Comparison of ENCODE assay signal across 8 cellular contexts in the genomic region with DNA sequence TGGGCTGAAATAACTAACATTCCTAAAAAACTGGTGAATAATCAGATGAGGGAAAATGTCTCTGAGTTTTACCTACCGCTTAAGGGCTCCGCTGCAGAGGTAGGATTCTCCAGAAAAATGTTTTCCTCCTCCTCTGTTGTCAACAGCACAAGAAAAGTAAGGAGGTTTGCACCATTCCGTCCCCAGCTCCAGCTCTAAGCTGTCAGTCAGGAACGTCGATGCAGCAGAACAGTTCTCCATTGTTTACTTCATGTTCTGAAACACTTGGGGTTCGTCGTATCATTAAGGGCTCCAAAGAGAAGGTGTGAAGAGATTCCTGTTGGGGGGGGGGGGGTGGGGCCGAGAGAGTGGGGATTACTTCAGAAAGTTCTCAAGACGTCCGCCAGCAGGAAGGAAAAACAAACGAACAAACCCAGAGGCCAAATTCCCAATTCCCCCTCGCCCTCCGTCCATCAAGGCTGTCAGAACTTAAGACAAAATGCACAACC. TPM values are rescaled to one million over a fixed set of nuclear protein-coding genes. Genes with fewer than 3 reads are reported as not detected.
DNase-seq lines count a peak whose midpoint lies in the region; ATAC-seq, FAIRE-seq and TF ChIP-seq lines count a peak whose summit lies in the region.

No MANE protein-coding gene starts in this region.

- TF ChIP-seq CTCF in Calu3 (IDR thresholded peaks at IDR 0.05; ENCODE audit: unreplicated experiment) (no peak), K562 (IDR thresholded peaks at IDR 0.05 in 2 of 3, conservative IDR thresholded peaks at IDR 0.05 in 1 of 3; ENCODE audit: insufficient read depth in 2 of 3, low read depth in 1 of 3, low read length in 3 of 3) (no peak), right lobe of liver (IDR thresholded peaks at IDR 0.05) (no peak), upper lobe of left lung (IDR thresholded peaks at IDR 0.05) (no peak)

- H3K79me2 ChIP-seq in K562 (ENCODE audit: control insufficient read depth, insufficient read depth, low read length) = peaks cover 47% of the 10 kb centered on the region

- H2AFZ ChIP-seq in K562 (ENCODE audit: low read depth, low read length) = peak overlapping the region; percentile 98

- in situ Hi-C loops in K562 (cut with MboI) = no loop called here

- peak; percentile 61 for FAIRE-seq in K562 (lab: Jason Lieb, UNC)

- ATAC-seq in GM21367 (IDR thresholded peaks at IDR 0.05; ENCODE audit: unreplicated experiment) = peak; percentile 2
- peak; percentile 47 for ATAC-seq in K562
- no peak for ATAC-seq in right lobe of liver
- peak in 1 of 2 donors; percentile 13 for ATAC-seq in upper lobe of left lung (ENCODE audit: low FRiP score in 2 of 2)
- no peak for ATAC-seq in GM18858 (IDR thresholded peaks at IDR 0.05; ENCODE audit: unreplicated experiment)

- H4K20me1 ChIP-seq in K562 (replicated peaks; ENCODE audit: control insufficient read depth, insufficient read depth, low read length) = no peaks in the 10 kb centered on the region

- H3K36me3 Mint-ChIP-seq in Calu3 (ENCODE audit: insufficient read depth, unreplicated experiment) = peaks cover 25% of the 10 kb centered on the region

- DNase-seq in Calu3 = peak; percentile 6
- DNase-seq in LHCN-M2 (ENCODE audit: low read depth) = peak; percentile 3
- DNase-seq in K562 (ENCODE audit: extremely low read depth in 1 of 4, low spot score in 3 of 4) = peak; percentile 43 to 60 (median 56)
- DNase-seq in right lobe of liver = no peak
- no peak for DNase-seq in upper lobe of left lung
- no peak for DNase-seq in ureter (ENCODE audit: low spot score)

- H3K4me1 ChIP-seq in K562 (replicated peaks in 1 of 2; ENCODE audit: control insufficient read depth in 2 of 2, insufficient read depth in 2 of 2, low read length in 2 of 2) = peaks cover 0 to 3% of the 10 kb centered on the region in 2 experiments; a peak in 2 of 5 replicates
- H3K4me1 ChIP-seq in right lobe of liver = peaks cover 0 to 5% (median 0%) of the 10 kb centered on the region in 4 donors
- H3K4me1 ChIP-seq in upper lobe of left lung = peaks cover 0 to 20% (median 9%) of the 10 kb centered on the region in 4 donors

- H3K9me3 ChIP-seq in K562 (replicated peaks; ENCODE audit: control insufficient read depth, insufficient read depth, low read depth, low read length) (no peaks in the 10 kb centered on the region), right lobe of liver (no peaks in the 10 kb centered on the region), upper lobe of left lung (no peaks in the 10 kb centered on the region)

- no peaks in the 10 kb centered on the region for H3K27me3 ChIP-seq in K562 (ENCODE audit: control insufficient read depth in 2 of 2, insufficient read depth in 2 of 2, low read length in 2 of 2)
- H3K27me3 ChIP-seq in right lobe of liver = no peaks in the 10 kb centered on the region
- H3K27me3 ChIP-seq in upper lobe of left lung = no peaks in the 10 kb centered on the region

- H3K27ac Mint-ChIP-seq in Calu3 (ENCODE audit: unreplicated experiment) = peak overlapping the region; percentile 79

- no peak for TF ChIP-seq RAD21 in K562 (CRISPR knock-in tag; conservative IDR thresholded peaks at IDR 0.05 in 1 of 2, IDR thresholded peaks at IDR 0.05 in 1 of 2)

- peak overlapping the region; percentile 78 for H3K4me3 Mint-ChIP-seq in Calu3 (ENCODE audit: low read depth, unreplicated experiment)

- H3K9me3 Mint-ChIP-seq in Calu3 (ENCODE audit: low read depth, unreplicated experiment) = no peaks in the 10 kb centered on the region

- H3K4me2 ChIP-seq in K562 (ENCODE audit: insufficient read depth, low read length) = peak overlapping the region; percentile 88

- H3K4me3 ChIP-seq in K562 (peak overlapping the region; percentile 94), right lobe of liver (peak overlapping the region; percentile 80 to 98 (median 96)), upper lobe of left lung (peak overlapping the region; percentile 89 to 95 (median 92))

- WGBS in K562 (ENCODE audit: insufficient coverage, low coverage, missing lambda C conversion rate) = 0% methylated on average over 9 of the region's 13 CpGs
- 2% methylated on average over 13 of the region's 13 CpGs for WGBS in right lobe of liver (ENCODE audit: insufficient coverage, low coverage, low lambda C conversion rate, missing lambda C conversion rate)
- 2% methylated on average over 13 of the region's 13 CpGs for WGBS in upper lobe of left lung, 2 donors

- TF ChIP-seq EP300 in K562 (IDR thresholded peaks at IDR 0.05; ENCODE audit: low read length) = no peak
- TF ChIP-seq EP300 in upper lobe of left lung (IDR thresholded peaks at IDR 0.05) = no peak

- H3K27me3 Mint-ChIP-seq in Calu3 (ENCODE audit: unreplicated experiment) = no peaks in the 10 kb centered on the region

- peak overlapping the region; percentile 95 to 99 for H3K9ac ChIP-seq in K562 (ENCODE audit: insufficient read depth in 1 of 2, low read depth in 2 of 2, low read length in 2 of 2)

- H3K36me3 ChIP-seq in K562 (ENCODE audit: control insufficient read depth, insufficient read depth, low read length) (peaks cover 46% of the 10 kb centered on the region), right lobe of liver (no peaks in the 10 kb centered on the region), upper lobe of left lung (peaks cover 0 to 2% (median 0%) of the 10 kb centered on the region in 4 donors)

- CTCF ChIA-PET in Calu3 (lab: Charles Lee) (no interaction called here), K562 (lab: Yijun Ruan, JAX; ENCODE audit: low intra/inter-chr PET ratio) (no interaction called here)

- peak overlapping the region; percentile 94 for H3K27ac ChIP-seq in K562 (ENCODE audit: extremely low read depth, low read depth, low read length)
- no peak overlapping the region for H3K27ac ChIP-seq in right lobe of liver
- H3K27ac ChIP-seq in upper lobe of left lung = peak overlapping the region; percentile 74 to 84 (median 84)

- H3K9me1 ChIP-seq in K562 (ENCODE audit: control insufficient read depth, insufficient read depth, low read length) = no peaks in the 10 kb centered on the region

- TF ChIP-seq POLR2A in K562 (conservative IDR thresholded peaks at IDR 0.05) (no peak), right lobe of liver (IDR thresholded peaks at IDR 0.05) (no peak), upper lobe of left lung (IDR thresholded peaks at IDR 0.05) (no peak)

- no TSS peak for BruUV-seq in Calu3 (replicated peaks; lab: Mats Ljungman, UMichigan)
- no TSS peak for BruUV-seq in K562 (replicated peaks; lab: Mats Ljungman, UMichigan)

- H3K4me1 Mint-ChIP-seq in Calu3 (ENCODE audit: low read depth, unreplicated experiment) = no peaks in the 10 kb centered on the region

- intact Hi-C loops in Calu3 (cut with micrococcal nuclease; ENCODE audit: unreplicated experiment) (loop anchor here (2.0 kb wide), 1 partner anchor 113 kb away; no protein-coding TSS in a partner anchor), K562 (cut with micrococcal nuclease) (loop anchor here (5.0 kb wide), 1 partner anchor 110 kb away; no protein-coding TSS in a partner anchor), right lobe of liver (cut with DNase I) (no loop called here)

- POLR2A ChIA-PET in K562 (lab: Yijun Ruan, JAX) = interaction anchor here (0.7 to 1.0 kb wide), 3 partner anchors 11 to 1522 kb away, joined by 3 to 6 read pairs (median 3); no protein-coding TSS in a partner anchor

TF ChIP-seq in K562, 482 proteins besides CTCF, POLR2A, EP300 and RAD21:
- TF ChIP-seq ZNF695 (CRISPR knock-in tag; IDR thresholded peaks at IDR 0.05) = no peak
- TF ChIP-seq, protein P1, sequence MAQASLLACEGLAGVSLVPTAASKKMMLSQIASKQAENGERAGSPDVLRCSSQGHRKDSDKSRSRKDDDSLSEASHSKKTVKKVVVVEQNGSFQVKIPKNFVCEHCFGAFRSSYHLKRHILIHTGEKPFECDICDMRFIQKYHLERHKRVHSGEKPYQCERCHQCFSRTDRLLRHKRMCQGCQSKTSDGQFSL (CRISPR knock-in tag; IDR thresholded peaks at IDR 0.05) = no peak; the same call in 1 of the 2 replicates
- TF ChIP-seq, protein P1 (tag; IDR thresholded peaks at IDR 0.05) = 0 out of 4 replicates have a peak, but pooled peaks of 1 of the 2 experiments have one; percentile 23
- TF ChIP-seq, protein P2, sequence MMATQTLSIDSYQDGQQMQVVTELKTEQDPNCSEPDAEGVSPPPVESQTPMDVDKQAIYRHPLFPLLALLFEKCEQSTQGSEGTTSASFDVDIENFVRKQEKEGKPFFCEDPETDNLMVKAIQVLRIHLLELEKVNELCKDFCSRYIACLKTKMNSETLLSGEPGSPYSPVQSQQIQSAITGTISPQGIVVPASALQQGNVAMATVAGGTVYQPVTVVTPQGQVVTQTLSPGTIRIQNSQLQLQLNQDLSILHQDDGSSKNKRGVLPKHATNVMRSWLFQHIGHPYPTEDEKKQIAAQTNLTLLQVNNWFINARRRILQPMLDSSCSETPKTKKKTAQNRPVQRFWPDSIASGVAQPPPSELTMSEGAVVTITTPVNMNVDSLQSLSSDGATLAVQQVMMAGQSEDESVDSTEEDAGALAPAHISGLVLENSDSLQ (IDR thresholded peaks at IDR 0.05) = peak; percentile 54
TF ChIP-seq in K562: peak in this region for 2.

RNA-seq across cellular contexts. Expression of a gene that starts 0.7 kb away (rescaled TPM):
- total RNA-seq in Calu3 (2022) = 26.0 and 30.8 TPM in 2 replicates
- total RNA-seq in LHCN-M2 (2014; rRNA removed) = 26.2 and 31.3 TPM in 2 replicates
- 4.7 TPM for polyA plus RNA-seq in LHCN-M2 (2012)
- 83.5 and 190 TPM in 2 replicates for total RNA-seq in K562 (2011; cell fraction: chromatin; rRNA removed; ENCODE audit: low replicate concordance)
- 30.9 and 48.4 TPM in 2 replicates for total RNA-seq in K562 (2011; cell fraction: nucleolus; rRNA removed)
- total RNA-seq in K562 (2011; cell fraction: nucleoplasm; rRNA removed) = 61.4 and 81.8 TPM in 2 replicates
- total RNA-seq in K562 (2014; rRNA removed) = 18.5 and 19.3 TPM in 2 replicates
- total RNA-seq in K562 (2014; rRNA removed; fragmentation: Illumina TruSeq; extraction: Trizol) = 59.5 and 72.5 TPM in 2 replicates
- total RNA-seq in K562 (2015; rRNA removed; fragmentation: Illumina TruSeq; extraction: Trizol) = 46.4 and 53.6 TPM in 2 replicates
- total RNA-seq in K562 (2021) = 35.8 and 39.4 TPM in 2 replicates
- polyA plus RNA-seq in K562 (2011; rRNA removed) = 29.6 and 37.7 TPM in 2 replicates
- 5.4 and 16.8 TPM in 2 replicates for polyA plus RNA-seq in K562 (2011; cell fraction: cytosol; rRNA removed)
- polyA plus RNA-seq in K562 (2011; cell fraction: nucleus; rRNA removed) = 21.2 and 25.8 TPM in 2 replicates
- 15.7 and 18.4 TPM in 2 replicates for polyA plus RNA-seq in K562 (2012)
- 26.9 and 27.8 TPM in 2 replicates for polyA plus RNA-seq in K562 (2014; fragmentation: Illumina TruSeq; extraction: Trizol)
- polyA plus RNA-seq in K562 (2014; fragmentation: Nextera tagmentation; extraction: Ambion mirVana) = 10 to 100 TPM; 13.0 to 13.1 TPM
- polyA plus RNA-seq in K562 (2014; rRNA removed) = 16.6 and 18.7 TPM in 2 replicates
- polyA minus RNA-seq in K562 (2011; rRNA and poly(A)+ RNA removed) = 125 and 136 TPM in 2 replicates
- polyA minus RNA-seq in K562 (2011; cell fraction: cytosol; rRNA and poly(A)+ RNA removed) = 19.9 and 31.5 TPM in 2 replicates
- polyA minus RNA-seq in K562 (2011; cell fraction: nucleus; rRNA and poly(A)+ RNA removed) = 85.4 and 147 TPM in 2 replicates
- 1 to 10 TPM in 5 of 6 experiments, under 1 TPM in 1; 0.79 to 5.4 (median 2.3) TPM for total RNA-seq in right lobe of liver
- 10 to 100 TPM in 2 of 6 donors, 1 to 10 TPM in 4; 4.9 to 22.1 (median 7.9) TPM for total RNA-seq in upper lobe of left lung
- 14.2 TPM for total RNA-seq in ureter

Comparison
In these comparisons a context has a peak if more than half of its experiments do, and no peak if none do; other contexts are left out.
1. DNase-seq: peak in Calu3 (single experiment), LHCN-M2 (single experiment) and K562 (4 of 4); none in right lobe of liver (0 of 3), upper lobe of left lung (0 of 2) and ureter (single experiment).
2. ATAC-seq: peak in GM21367 (single experiment) and K562 (single experiment); none in right lobe of liver (0 of 4) and GM18858 (single experiment).
3. H3K27ac ChIP-seq: peak in K562 (single experiment) and upper lobe of left lung (4 of 4); none in right lobe of liver (0 of 3).
4. intact Hi-C loops: an anchor here in Calu3 (2.0 kb wide) and K562 (5.0 kb wide); none called in right lobe of liver.
5. Peak in every context shown above with its lines, with median percentiles within 50 percentile points of each other: H3K4me3 ChIP-seq.